ENCODE assay signal across 1 cellular context in the genomic region with DNA sequence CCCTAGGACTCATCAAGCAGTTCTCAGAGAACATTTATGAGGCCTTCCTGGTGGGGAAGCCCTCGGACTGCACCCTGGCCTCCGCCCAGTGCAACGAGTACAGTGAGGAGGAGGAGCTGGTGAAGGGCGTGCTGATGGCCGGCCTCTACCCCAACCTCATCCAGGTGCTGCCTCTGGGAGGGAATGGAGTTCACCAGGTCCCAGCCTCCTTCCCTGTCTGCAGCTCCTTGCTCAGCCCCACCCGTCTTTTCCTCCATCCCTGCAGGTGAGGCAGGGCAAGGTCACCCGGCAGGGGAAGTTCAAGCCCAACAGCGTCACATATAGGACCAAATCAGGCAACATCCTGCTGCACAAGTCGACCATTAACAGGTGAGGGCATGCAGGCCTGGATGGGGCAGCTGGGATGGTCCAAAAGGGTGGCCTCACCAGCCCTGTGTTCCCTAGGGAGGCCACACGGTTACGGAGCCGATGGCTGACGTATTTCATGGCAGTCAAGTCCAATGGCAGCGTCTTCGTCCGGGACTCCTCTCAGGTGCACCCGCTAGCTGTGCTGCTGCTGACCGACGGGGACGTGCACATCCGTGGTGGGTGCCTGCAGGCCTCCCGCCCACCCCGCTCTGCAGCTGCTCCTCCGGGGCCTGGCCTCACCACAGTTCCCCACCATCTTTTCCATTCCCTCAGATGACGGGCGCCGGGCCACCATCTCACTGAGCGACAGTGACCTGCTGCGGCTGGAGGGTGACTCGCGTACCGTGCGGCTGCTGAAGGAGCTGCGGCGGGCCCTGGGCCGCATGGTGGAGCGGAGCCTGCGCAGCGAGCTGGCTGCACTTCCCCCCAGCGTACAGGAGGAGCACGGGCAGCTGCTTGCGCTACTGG.
TF ChIP-seq lines count a peak whose summit lies in the region.

No MANE protein-coding gene starts in this region.

TF ChIP-seq in GM23338, 12 proteins besides CTCF, POLR2A, EP300 and RAD21 (continued from another document):
- TF ChIP-seq ZNF462 (CRISPR knock-in tag; IDR thresholded peaks at IDR 0.05) = no peak
- TF ChIP-seq NANOG (IDR thresholded peaks at IDR 0.05; ENCODE audit: borderline replicate concordance) = no peak
- TF ChIP-seq ZNF114 (CRISPR knock-in tag; IDR thresholded peaks at IDR 0.05) = no peak
- no peak for TF ChIP-seq JUNB (IDR thresholded peaks at IDR 0.05; ENCODE audit: unreplicated experiment)
- TF ChIP-seq ETS1 (IDR thresholded peaks at IDR 0.05) = no peak
- TF ChIP-seq EZH2phosphoT487 (IDR thresholded peaks at IDR 0.05; ENCODE audit: unreplicated experiment) = no peak
- no peak for TF ChIP-seq REST (IDR thresholded peaks at IDR 0.05; ENCODE audit: unreplicated experiment)
- no peak for TF ChIP-seq EZH2 (IDR thresholded peaks at IDR 0.05; ENCODE audit: low read depth, unreplicated experiment)
TF ChIP-seq in GM23338: peak in this region for 0.
